In genomic region chr4:80184053-80184790, GRCh38 we compare ENCODE assay signal across 8 cellular contexts. TPM values are rescaled to one million over a fixed set of nuclear protein-coding genes. Genes with fewer than 3 reads are reported as not detected.
DNase-seq lines count a peak whose midpoint lies in the region; ATAC-seq and TF ChIP-seq lines count a peak whose summit lies in the region.

No MANE protein-coding gene starts in this region.

- peak; percentile 93 for TF ChIP-seq CTCF in lower lobe of right lung (IDR thresholded peaks at IDR 0.05)

- H3K27me3 Mint-ChIP-seq in activated CD4-positive, alpha-beta T cell treated with anti-CD3 and anti-CD28 coated beads, Interleukin-2, amount 10 ng/mL, durations not matched to agents 24 days and 14 days = peaks cover 24% of the 10 kb centered on the region
- H3K27me3 Mint-ChIP-seq in dendritic cell treated with granulocyte-macrophage colony-stimulating factor and Interleukin-4, amounts not matched to agents 40 ng/mL and 50 ng/mL, for 4 days = peaks cover 57% of the 10 kb centered on the region

- peaks cover 21% of the 10 kb centered on the region for H3K36me3 Mint-ChIP-seq in activated CD4-positive, alpha-beta T cell treated with anti-CD3 and anti-CD28 coated beads, Interleukin-2, amount 10 ng/mL, durations not matched to agents 24 days and 14 days (ENCODE audit: low read depth)
- H3K36me3 Mint-ChIP-seq in dendritic cell treated with granulocyte-macrophage colony-stimulating factor and Interleukin-4, amounts not matched to agents 40 ng/mL and 50 ng/mL, for 4 days (ENCODE audit: low read depth) = peaks cover 6% of the 10 kb centered on the region

- peak; percentile 92 for ATAC-seq in HG02885 (IDR thresholded peaks at IDR 0.05; ENCODE audit: poor library complexity, unreplicated experiment)
- ATAC-seq in lower lobe of right lung = peak; percentile 96

- H3K4me1 ChIP-seq in lower lobe of right lung = peaks cover 39% of the 10 kb centered on the region

- intact Hi-C loops in activated CD4-positive, alpha-beta T cell treated with anti-CD3 and anti-CD28 coated beads, Interleukin-2, amount 10 ng/mL, durations not matched to agents 24 days and 14 days (cut with micrococcal nuclease) = loop anchor here (1.0 to 10.0 kb wide), 7 partner anchors 18 to 1409 kb away; partner anchors contain the start of genes BMP2K and PAQR3
- intact Hi-C loops in dendritic cell treated with granulocyte-macrophage colony-stimulating factor and Interleukin-4, amounts not matched to agents 40 ng/mL and 50 ng/mL, for 4 days (cut with micrococcal nuclease) = loop anchor here (1.0 to 5.0 kb wide), 4 partner anchors 31 to 107 kb away; no protein-coding TSS in a partner anchor
- intact Hi-C loops in lower lobe of right lung (cut with DNase I) = no loop called here

- H3K4me1 Mint-ChIP-seq in activated CD4-positive, alpha-beta T cell treated with anti-CD3 and anti-CD28 coated beads, Interleukin-2, amount 10 ng/mL, durations not matched to agents 24 days and 14 days = peaks cover 48% of the 10 kb centered on the region
- H3K4me1 Mint-ChIP-seq in dendritic cell treated with granulocyte-macrophage colony-stimulating factor and Interleukin-4, amounts not matched to agents 40 ng/mL and 50 ng/mL, for 4 days (ENCODE audit: low read depth) = peaks cover 29% of the 10 kb centered on the region

- H3K9me3 Mint-ChIP-seq in activated CD4-positive, alpha-beta T cell treated with anti-CD3 and anti-CD28 coated beads, Interleukin-2, amount 10 ng/mL, durations not matched to agents 24 days and 14 days = peaks cover 4% of the 10 kb centered on the region
- H3K9me3 Mint-ChIP-seq in dendritic cell treated with granulocyte-macrophage colony-stimulating factor and Interleukin-4, amounts not matched to agents 40 ng/mL and 50 ng/mL, for 4 days = peaks cover 6% of the 10 kb centered on the region

- peak overlapping the region; percentile 95 for H3K27ac Mint-ChIP-seq in activated CD4-positive, alpha-beta T cell treated with anti-CD3 and anti-CD28 coated beads, Interleukin-2, amount 10 ng/mL, durations not matched to agents 24 days and 14 days
- H3K27ac Mint-ChIP-seq in dendritic cell treated with granulocyte-macrophage colony-stimulating factor and Interleukin-4, amounts not matched to agents 40 ng/mL and 50 ng/mL, for 4 days = peak overlapping the region; percentile 85

- no peaks in the 10 kb centered on the region for H3K36me3 ChIP-seq in lower lobe of right lung

- DNase-seq in NCI-H2081 (lab: John Stamatoyannopoulos, UW) = peak; percentile 66 to 67
- DNase-seq in NCI-H2081 treated with DMSO at 0.1 percent for 48 hours (lab: John Stamatoyannopoulos, UW) = no peak
- peak; percentile 6 for DNase-seq in NCI-H2107 treated with DMSO at 0.1 percent for 48 hours (lab: John Stamatoyannopoulos, UW; ENCODE audit: unreplicated experiment)
- peak; percentile 98 for DNase-seq in activated CD4-positive, alpha-beta T cell treated with anti-CD3 and anti-CD28 coated beads, Interleukin-2, amount 10 ng/mL, durations not matched to agents 24 days and 14 days
- DNase-seq in lower lobe of right lung = peak; percentile 89
- DNase-seq in stimulated activated CD4-positive, alpha-beta T cell treated with anti-CD3 and anti-CD28 coated beads, TNF-alpha, amount 100 ng/mL, for 1 hour (ENCODE audit: low read depth in 3 of 3, low spot score in 1 of 3) = peak; percentile 82 to 94 (median 87)

- peaks cover under 1% of the 10 kb centered on the region for H3K9me3 ChIP-seq in lower lobe of right lung

- H3K27me3 ChIP-seq in lower lobe of right lung (ENCODE audit: low read depth) = peaks cover 44% of the 10 kb centered on the region

- H3K4me3 Mint-ChIP-seq in activated CD4-positive, alpha-beta T cell treated with anti-CD3 and anti-CD28 coated beads, Interleukin-2, amount 10 ng/mL, durations not matched to agents 24 days and 14 days = peak overlapping the region; percentile 96
- H3K4me3 Mint-ChIP-seq in dendritic cell treated with granulocyte-macrophage colony-stimulating factor and Interleukin-4, amounts not matched to agents 40 ng/mL and 50 ng/mL, for 4 days = peak overlapping the region; percentile 97

- peak overlapping the region; percentile 55 for H3K27ac ChIP-seq in lower lobe of right lung

- peak overlapping the region; percentile 61 for H3K4me3 ChIP-seq in lower lobe of right lung

RNA-seq across cellular contexts. Expression of gene PRDM8, which starts 13.1 kb away (rescaled TPM):
- 3.6 and 4.6 TPM in 2 replicates for total RNA-seq in activated CD4-positive, alpha-beta T cell treated with anti-CD3 and anti-CD28 coated beads, Interleukin-2, amount 10 ng/mL, durations not matched to agents 24 days and 14 days
- 1.6 TPM for total RNA-seq in lower lobe of right lung
